In genomic region chr22:40857309-40857851, GRCh38 we compare ENCODE assay signal across 9 cellular contexts. TPM values are rescaled to one million over a fixed set of nuclear protein-coding genes. Genes with fewer than 3 reads are reported as not detected.
DNase-seq lines count a peak whose midpoint lies in the region; ATAC-seq, FAIRE-seq and TF ChIP-seq lines count a peak whose summit lies in the region.
"Had no signal": no experiment of that assay in that cellular context is flagged by ENCODE, and none has a peak within 500 bp of the region (broad histone marks: within the 10 kb centered on the region; RNA-seq: fewer than 3 reads in every experiment).

No MANE protein-coding gene starts in this region.

- no peaks in the 10 kb centered on the region; the same call in 1 of the 2 replicates for H3K36me3 ChIP-seq in ES-I3 (ENCODE audit: insufficient read depth, low read length)
- peaks cover 7% of the 10 kb centered on the region for H3K36me3 ChIP-seq in Panc1 (ENCODE audit: control insufficient read depth, insufficient read depth, low read length)
- no peaks in the 10 kb centered on the region for H3K36me3 ChIP-seq in pancreas

- DNase-seq in Panc1 (ENCODE audit: low read depth, low spot score) (no peak), erythroblast (lab: John Stamatoyannopoulos, UW) (peak; percentile 67 to 70), pancreas (no peak), AG20443 (ENCODE audit: low spot score) (no peak), NCI-H2196 treated with DMSO at 0.1 percent for 48 hours (lab: John Stamatoyannopoulos, UW; ENCODE audit: unreplicated experiment) (no peak), superior temporal gyrus (ENCODE audit: extremely low spot score) (no peak)

- H3K9ac ChIP-seq in ES-I3 (ENCODE audit: low read depth, low read length) = peak overlapping the region; percentile 86

- H3K4me1 ChIP-seq in ES-I3 (ENCODE audit: insufficient read depth, low read length) = peaks cover 22% of the 10 kb centered on the region
- peaks cover 27% of the 10 kb centered on the region for H3K4me1 ChIP-seq in Panc1 (ENCODE audit: control insufficient read depth, insufficient read depth, low read length)
- peaks cover 19 to 44% (median 31%) of the 10 kb centered on the region in 3 donors for H3K4me1 ChIP-seq in pancreas

- ATAC-seq in Panc1 (peak; percentile 19), pancreas (no peak), GM19328 (IDR thresholded peaks at IDR 0.05; ENCODE audit: unreplicated experiment) (no peak)

- 1 to 2% methylated on average over 18 of the region's 18 CpGs for WGBS in pancreas, 2 donors

- no peak for FAIRE-seq in pancreas (lab: Jason Lieb, UNC)

- H3K27ac ChIP-seq in Panc1 (ENCODE audit: low read length) (peak overlapping the region; percentile 86), pancreas (peak overlapping the region; percentile 93 to 99 (median 98))

- H3K27me3 ChIP-seq in Panc1 (ENCODE audit: control insufficient read depth, insufficient read depth, low read length) (no peaks in the 10 kb centered on the region), pancreas (no peaks in the 10 kb centered on the region)

- in situ Hi-C loops in Panc1 (cut with HindIII; ENCODE audit: low pct_unique_long_range_greater_than_20kb, low sequenced_read_pairs) = no loop called here

- TF ChIP-seq POLR2A in erythroblast (IDR thresholded peaks at IDR 0.05; ENCODE audit: low read length) = no peak

- TF ChIP-seq CTCF in Panc1 (IDR thresholded peaks at IDR 0.05) (no peak), pancreas (IDR thresholded peaks at IDR 0.05) (no peak)

- POLR2A ChIA-PET in Panc1 (lab: Charles Lee) = interaction anchor here (0.6 to 0.8 kb wide), 3 partner anchors 9 to 161 kb away, joined by 3 to 8 read pairs (median 3); no protein-coding TSS in a partner anchor

- CTCF ChIA-PET in Panc1 (lab: Charles Lee) = no interaction called here

- intact Hi-C loops in Panc1 (cut with micrococcal nuclease; ENCODE audit: unreplicated experiment) (no loop called here), pancreas (cut with DNase I) (no loop called here)

- H3K9me3 ChIP-seq in ES-I3 (ENCODE audit: control insufficient read depth, insufficient read depth, low read length) = no peaks in the 10 kb centered on the region
- no peaks in the 10 kb centered on the region for H3K9me3 ChIP-seq in Panc1 (ENCODE audit: control insufficient read depth, insufficient read depth, low read depth, low read length)
- H3K9me3 ChIP-seq in pancreas = no peaks in the 10 kb centered on the region

- BruUV-seq in Panc1 (replicated peaks; lab: Mats Ljungman, UMichigan) = TSS peak; percentile 65

- H3K4me3 ChIP-seq in Panc1 (ENCODE audit: low read depth in 2 of 2, low read length in 2 of 2) = peak overlapping the region; percentile 66 to 84
- peak overlapping the region; percentile 55 to 71 (median 66) for H3K4me3 ChIP-seq in pancreas

RNA-seq across cellular contexts. Expression of gene XPNPEP3, which starts 0.4 kb away (rescaled TPM):
- 21.0 TPM for total RNA-seq in Panc1 (2021; ENCODE audit: unreplicated experiment)
- polyA plus RNA-seq in Panc1 (2012; ENCODE audit: insufficient read length) = 8.2 TPM
- 10 to 100 TPM in 3 of 6 donors, 1 to 10 TPM in 3; 8.5 to 13.6 (median 10.0) TPM for total RNA-seq in pancreas
- 1 to 10 TPM; 4.0 to 5.1 TPM for polyA plus RNA-seq in pancreas

RNA-seq across cellular contexts. Expression of gene ST13, which starts 0.9 kb away (rescaled TPM):
- total RNA-seq in Panc1 (2021; ENCODE audit: unreplicated experiment) (200 TPM), pancreas (100 to 1,000 TPM in 4 of 6 donors, 10 to 100 TPM in 2; 83.7 to 142 (median 107) TPM)
- 252 TPM for polyA plus RNA-seq in Panc1 (2012; ENCODE audit: insufficient read length)
- 10 to 100 TPM; 30.4 to 83.3 TPM for polyA plus RNA-seq in pancreas

RNA-seq across cellular contexts. Expression of gene DNAJB7, which starts 4.5 kb away (rescaled TPM):
- total RNA-seq in Panc1 (2021; ENCODE audit: unreplicated experiment) (not detected), pancreas (not detected)
- not detected for polyA plus RNA-seq in Panc1 (2012; ENCODE audit: insufficient read length)
- under 1 TPM in 1 of 2 donors, not detected in 1; 0.02 TPM for polyA plus RNA-seq in pancreas
- total RNA-seq: NCI-H460 had no signal

RNA-seq across cellular contexts. Expression of gene SLC25A17, which starts 38.2 kb away (rescaled TPM):
- total RNA-seq in Panc1 (2021; ENCODE audit: unreplicated experiment) (28.9 TPM), pancreas (1 to 10 TPM; 5.8 to 9.6 (median 8.5) TPM)
- 31.0 TPM for polyA plus RNA-seq in Panc1 (2012; ENCODE audit: insufficient read length)
- polyA plus RNA-seq in pancreas = 10 to 100 TPM in 1 of 2 donors, 1 to 10 TPM in 1; 7.3 to 15.6 TPM

Comparison
In these comparisons a context has a peak if more than half of its experiments do, and no peak if none do; other contexts are left out.
1. DNase-seq: peak in erythroblast (2 of 2); none in Panc1 (single experiment), pancreas (0 of 6), AG20443 (single experiment), NCI-H2196 treated with DMSO at 0.1 percent for 48 hours (single experiment) and superior temporal gyrus (single experiment).